15 cellular contexts compared by ENCODE assay signal in the genomic region with DNA sequence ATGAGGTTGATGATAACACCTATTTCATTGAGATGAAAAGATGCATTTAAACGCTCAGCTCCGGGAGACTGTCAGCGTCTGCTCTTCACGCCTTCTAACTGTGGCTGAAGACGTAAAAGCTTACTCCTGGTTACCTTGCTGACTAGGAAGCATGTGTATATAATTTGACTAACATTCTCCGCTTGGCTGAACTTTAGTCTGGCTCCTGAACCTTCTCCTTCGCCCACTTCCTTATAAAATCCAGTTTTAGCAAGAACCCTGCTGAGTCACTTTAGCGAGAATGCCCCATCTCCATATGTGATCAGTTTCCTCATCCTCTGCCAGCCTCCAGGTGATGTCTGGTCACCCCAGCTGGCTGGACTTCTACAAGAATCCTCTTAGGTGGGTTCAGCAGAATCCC. TPM values are rescaled to one million over a fixed set of nuclear protein-coding genes. Genes with fewer than 3 reads are reported as not detected.
DNase-seq lines count a peak whose midpoint lies in the region; ATAC-seq and TF ChIP-seq lines count a peak whose summit lies in the region.
"Had no signal": no experiment of that assay in that cellular context is flagged by ENCODE, and none has a peak within 500 bp of the region (broad histone marks: within the 10 kb centered on the region; RNA-seq: fewer than 3 reads in every experiment).

No MANE protein-coding gene starts in this region.

- DNase-seq in Daoy (ENCODE audit: low read depth) = peak; percentile 54
- DNase-seq in LoVo (ENCODE audit: low spot score) = peak; percentile 9
- DNase-seq in MCF 10A (ENCODE audit: unreplicated experiment) = peak; percentile 65
- DNase-seq in memory B cell (ENCODE audit: low spot score in 2 of 2) = no peak
- no peak for DNase-seq in superior temporal gyrus (ENCODE audit: extremely low spot score)
- no peak for DNase-seq in substantia nigra (lab: John Stamatoyannopoulos, UW)
- no peak for DNase-seq in mesothelial cell of epicardium (ENCODE audit: low spot score in 2 of 2, unreplicated experiment in 2 of 2)
- DNase-seq: activated CD4-positive, alpha-beta memory T cell treated with anti-CD3 and anti-CD28 coated beads, Interleukin-2, amount 10 ng/mL, durations not matched to agents 7 days and 5 days; activated naive CD4-positive, alpha-beta T cell; CD8-positive, alpha-beta T cell; NCI-H1930; T-helper 17 cell had no signal

- CTCF ChIA-PET in MCF 10A (lab: Yijun Ruan, JAX) = interaction anchor here (0.7 to 1.5 kb wide), 2 partner anchors 12 to 53 kb away, joined by 3 to 4 read pairs; a partner anchor contains a TSS

- H3K27ac Mint-ChIP-seq in MCF 10A (ENCODE audit: low read depth, unreplicated experiment) = no peak overlapping the region
- peak overlapping the region; percentile 7 for H3K27ac Mint-ChIP-seq in memory B cell
- H3K27ac Mint-ChIP-seq in mesothelial cell of epicardium = no peak overlapping the region
- H3K27ac Mint-ChIP-seq: activated CD4-positive, alpha-beta memory T cell treated with anti-CD3 and anti-CD28 coated beads, Interleukin-2, amount 10 ng/mL, durations not matched to agents 7 days and 5 days; CD8-positive, alpha-beta T cell; T-helper 17 cell had no signal

- no peaks in the 10 kb centered on the region for H3K9me3 Mint-ChIP-seq in MCF 10A (ENCODE audit: unreplicated experiment)
- peaks cover 3% of the 10 kb centered on the region for H3K9me3 Mint-ChIP-seq in memory B cell
- H3K9me3 Mint-ChIP-seq in mesothelial cell of epicardium = no peaks in the 10 kb centered on the region
- H3K9me3 Mint-ChIP-seq: activated CD4-positive, alpha-beta memory T cell treated with anti-CD3 and anti-CD28 coated beads, Interleukin-2, amount 10 ng/mL, durations not matched to agents 7 days and 5 days; CD8-positive, alpha-beta T cell had no signal

- no TSS peak for BruUV-seq in MCF 10A (replicated peaks; lab: Mats Ljungman, UMichigan)

- POLR2A ChIA-PET in MCF 10A (lab: Yijun Ruan, JAX) = interaction anchor here (0.5 to 2.2 kb wide), 3 partner anchors 12 to 799 kb away, joined by 3 to 9 read pairs (median 3); no protein-coding TSS in a partner anchor

- intact Hi-C loops in MCF 10A (cut with micrococcal nuclease) = no loop called here

- no peaks in the 10 kb centered on the region for H3K36me3 Mint-ChIP-seq in MCF 10A (ENCODE audit: insufficient read depth, unreplicated experiment)
- H3K36me3 Mint-ChIP-seq in memory B cell = no peaks in the 10 kb centered on the region
- H3K36me3 Mint-ChIP-seq in mesothelial cell of epicardium = no peaks in the 10 kb centered on the region
- H3K36me3 Mint-ChIP-seq: CD8-positive, alpha-beta T cell had no signal

- H3K27me3 Mint-ChIP-seq in MCF 10A (ENCODE audit: insufficient read depth, unreplicated experiment) (no peaks in the 10 kb centered on the region), memory B cell (peaks cover 5% of the 10 kb centered on the region), mesothelial cell of epicardium (ENCODE audit: low read depth) (peaks cover 43% of the 10 kb centered on the region)

- H3K4me3 Mint-ChIP-seq in MCF 10A (ENCODE audit: unreplicated experiment) (no peak overlapping the region), memory B cell (peak overlapping the region; percentile 9), mesothelial cell of epicardium (no peak overlapping the region)
- H3K4me3 Mint-ChIP-seq: activated CD4-positive, alpha-beta memory T cell treated with anti-CD3 and anti-CD28 coated beads, Interleukin-2, amount 10 ng/mL, durations not matched to agents 7 days and 5 days; CD8-positive, alpha-beta T cell; T-helper 17 cell had no signal

- H3K27ac ChIP-seq in substantia nigra (ENCODE audit: low read depth, low read length, poor library complexity, severe bottlenecking) = no peak overlapping the region
- H3K27ac ChIP-seq: suprapubic skin had no signal

- TF ChIP-seq CTCF in MCF 10A (IDR thresholded peaks at IDR 0.05; ENCODE audit: unreplicated experiment) (no peak), mesothelial cell of epicardium (IDR thresholded peaks at IDR 0.05; ENCODE audit: unreplicated experiment) (no peak)

- peak; percentile 54 for ATAC-seq in memory B cell (ENCODE audit: low read depth)
- no peak for ATAC-seq in GM21367 (IDR thresholded peaks at IDR 0.05; ENCODE audit: unreplicated experiment)
- ATAC-seq: CD8-positive, alpha-beta T cell had no signal

- H3K4me1 Mint-ChIP-seq in MCF 10A (ENCODE audit: insufficient read depth, unreplicated experiment) (peaks cover 23% of the 10 kb centered on the region), memory B cell (peaks cover 39% of the 10 kb centered on the region), mesothelial cell of epicardium (peaks cover 5% of the 10 kb centered on the region)

RNA-seq across cellular contexts. Expression of a gene that starts 12.7 kb away (rescaled TPM):
- total RNA-seq in Daoy (2014; rRNA removed; shearing (Covaris generic)) = 0.74 and 2.0 TPM in 2 replicates
- not detected in 2 replicates for total RNA-seq in MCF 10A (2022)
- total RNA-seq in mesothelial cell of epicardium = 0.20 to 0.88 TPM (median 0.42 TPM) in 3 replicates
- total RNA-seq: CD8-positive, alpha-beta T cell; lung microvascular endothelial cell had no signal

Comparison
In these comparisons a context has a peak if more than half of its experiments do, and no peak if none do; other contexts are left out.
1. DNase-seq: peak in Daoy (single experiment), LoVo (single experiment) and MCF 10A (single experiment); none in memory B cell (0 of 2), superior temporal gyrus (single experiment), substantia nigra (0 of 49) and mesothelial cell of epicardium (0 of 2).